8 cellular contexts compared by ENCODE assay signal in the genomic region with DNA sequence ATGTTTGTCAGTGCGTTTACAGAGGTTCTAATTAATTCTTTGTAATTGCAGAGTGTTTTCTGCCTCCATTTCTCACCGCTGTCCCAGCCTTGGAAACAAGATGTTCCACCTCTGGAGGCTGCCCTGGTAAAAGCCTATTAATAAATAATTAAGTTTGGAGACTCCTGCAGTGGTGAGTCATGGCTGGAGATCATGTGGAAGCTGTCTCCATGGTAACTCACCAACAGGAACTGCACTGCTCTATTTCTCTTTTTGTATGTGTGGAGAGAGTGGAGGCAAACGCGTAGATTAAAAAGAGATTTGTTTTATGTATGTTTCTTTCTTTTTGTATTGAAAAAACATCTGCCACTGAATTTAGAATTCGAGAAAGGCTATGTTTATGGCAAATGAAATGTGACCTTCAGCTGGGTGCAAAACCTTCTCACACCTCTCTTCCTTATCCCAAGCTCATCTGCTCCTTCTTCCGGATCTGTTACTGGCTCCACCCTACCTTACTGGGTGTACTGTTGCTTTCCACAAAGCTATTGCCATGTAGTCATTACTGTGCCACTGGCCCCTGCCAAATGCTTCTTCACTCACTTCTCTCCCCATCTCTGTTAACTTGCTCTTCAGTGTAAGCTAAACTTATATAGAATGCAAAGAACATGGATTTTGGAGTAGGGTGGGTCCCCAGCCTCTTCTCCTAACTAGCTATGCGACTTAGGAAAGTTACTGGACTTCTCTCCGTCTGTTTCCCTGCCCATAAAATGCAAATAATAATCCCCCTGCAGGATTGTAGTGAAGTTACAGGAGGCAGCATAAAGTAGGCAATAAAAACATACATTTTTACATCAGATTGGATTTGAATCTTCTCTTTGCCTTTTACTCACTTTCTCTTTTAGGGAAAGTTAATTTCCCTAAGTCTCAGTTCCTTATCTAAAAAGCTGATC.
DNase-seq lines count a peak whose midpoint lies in the region; ATAC-seq, FAIRE-seq and TF ChIP-seq lines count a peak whose summit lies in the region.

No MANE protein-coding gene starts in this region.

- no peak overlapping the region for H3K4ac ChIP-seq in mesendoderm (ENCODE audit: low read depth, low read length)

- DNase-seq in COLO829 (ENCODE audit: low spot score) = peak; percentile 96
- peak; percentile 12 for DNase-seq in NCI-H1694 (lab: John Stamatoyannopoulos, UW)
- peak; percentile 78 to 85 for DNase-seq in cardiac fibroblast (ENCODE audit: low read depth in 2 of 2)
- DNase-seq in mesendoderm = peak; percentile 89
- no peak for DNase-seq in NK-92 treated with Interleukin-12 subunit alpha and Interleukin-12 subunit beta, amount 100 ng/mL, for 24 hours (lab: John Stamatoyannopoulos, UW)
- DNase-seq in GM12892 (ENCODE audit: insufficient read length) = no peak

- ATAC-seq in GM21529 (IDR thresholded peaks at IDR 0.05; ENCODE audit: unreplicated experiment) (no peak), HG03439 (IDR thresholded peaks at IDR 0.05; ENCODE audit: unreplicated experiment) (no peak)

- no peak overlapping the region for H3K56ac ChIP-seq in mesendoderm (ENCODE audit: low read length)

- no peak overlapping the region for H4K8ac ChIP-seq in mesendoderm (ENCODE audit: low read depth, low read length)

- H2BK120ac ChIP-seq in mesendoderm (ENCODE audit: low read depth, low read length) = no peak overlapping the region

- H4K5ac ChIP-seq in mesendoderm (ENCODE audit: low read length) = no peak overlapping the region

- no peaks in the 10 kb centered on the region for H3K27me3 ChIP-seq in mesendoderm (ENCODE audit: insufficient read depth, low read length, poor library complexity)

- H3K79me2 ChIP-seq in mesendoderm (ENCODE audit: control insufficient read depth, insufficient read depth, low read length) = no peaks in the 10 kb centered on the region

- no peak for FAIRE-seq in GM12892 (lab: Jason Lieb, UNC)

- no peak overlapping the region for H3K4me2 ChIP-seq in mesendoderm (ENCODE audit: low read length)

- WGBS in mesendoderm (ENCODE audit: extremely low coverage, insufficient coverage, low lambda C conversion rate) = no CpG with 5 or more reads among the region's 8 CpGs

- no peak overlapping the region for H3K9ac ChIP-seq in mesendoderm (ENCODE audit: low read length)

- no peak overlapping the region for H2BK15ac ChIP-seq in mesendoderm (replicated peaks; ENCODE audit: low read depth)

- H2BK5ac ChIP-seq in mesendoderm (ENCODE audit: low read length) = no peak overlapping the region

- no peaks in the 10 kb centered on the region for H3K36me3 ChIP-seq in mesendoderm (ENCODE audit: control insufficient read depth, insufficient read depth, low read length)

- no peak for TF ChIP-seq POLR2A in GM12892 (IDR thresholded peaks at IDR 0.05; ENCODE audit: low read depth, low read length)

- H3K23ac ChIP-seq in mesendoderm (ENCODE audit: low read length) = no peak overlapping the region

- no peaks in the 10 kb centered on the region for H3K79me1 ChIP-seq in mesendoderm (ENCODE audit: low read length)

- peaks cover 2% of the 10 kb centered on the region for H3K4me1 ChIP-seq in mesendoderm (ENCODE audit: control insufficient read depth, low read depth, low read length)

- peak; percentile 24 for TF ChIP-seq CTCF in cardiac fibroblast (IDR thresholded peaks at IDR 0.05; ENCODE audit: low read depth, low read length)

- H3K4me3 ChIP-seq in cardiac fibroblast (replicated peaks in 1 of 2; ENCODE audit: low read depth in 2 of 2, low read length in 2 of 2) (no peak overlapping the region), mesendoderm (ENCODE audit: low read length) (no peak overlapping the region)

- H2AK5ac ChIP-seq in mesendoderm (ENCODE audit: low read length) = no peak overlapping the region

- H3K18ac ChIP-seq in mesendoderm (ENCODE audit: low read length) = no peak overlapping the region

- no peak overlapping the region for H3K27ac ChIP-seq in mesendoderm (ENCODE audit: low read depth, low read length)

Comparison
In these comparisons a context has a peak if more than half of its experiments do, and no peak if none do; other contexts are left out.
1. DNase-seq: peak in COLO829 (single experiment), NCI-H1694 (single experiment), cardiac fibroblast (2 of 2) and mesendoderm (single experiment); none in NK-92 treated with Interleukin-12 subunit alpha and Interleukin-12 subunit beta, amount 100 ng/mL, for 24 hours (single experiment) and GM12892 (single experiment).